In genomic region chr5:80809451-80809850, GRCh38 we compare ENCODE assay signal across 23 cellular contexts.
DNase-seq lines count a peak whose midpoint lies in the region; ATAC-seq and TF ChIP-seq lines count a peak whose summit lies in the region.
"Had no signal": no experiment of that assay in that cellular context is flagged by ENCODE, and none has a peak within 500 bp of the region (broad histone marks: within the 10 kb centered on the region; RNA-seq: fewer than 3 reads in every experiment).

No MANE protein-coding gene starts in this region.

- H3K4me3 ChIP-seq in AG10803 (ENCODE audit: low read length) (no peak overlapping the region), adipocyte (ENCODE audit: low read length) (no peak overlapping the region), neural cell (ENCODE audit: low read length) (no peak overlapping the region)
- H3K4me3 ChIP-seq: BLaER1 treated with 17β-estradiol and CSF1 and Interleukin-3, amounts not matched to agents 10 nM and 100 nM; GM23248; HAP-1; PC-9 had no signal

- H3K9ac ChIP-seq in adipocyte (ENCODE audit: low read length) (no peak overlapping the region), neural cell (ENCODE audit: low read length) (no peak overlapping the region)
- H3K9ac ChIP-seq: BLaER1 treated with 17β-estradiol and CSF1 and Interleukin-3, amounts not matched to agents 10 nM and 100 nM; GM23248 had no signal

- no peak overlapping the region for H3K4me2 ChIP-seq in neural cell (ENCODE audit: low read length)
- H3K4me2 ChIP-seq: BLaER1 treated with 17β-estradiol and CSF1 and Interleukin-3, amounts not matched to agents 10 nM and 100 nM; PC-9 had no signal

- H3F3A ChIP-seq in neural cell (ENCODE audit: insufficient read depth, low read length, poor library complexity, severe bottlenecking): no peaks in the 10 kb centered on the region

- H3K27me3 ChIP-seq in adipocyte (replicated peaks; ENCODE audit: control insufficient read depth, insufficient read depth, low read length) (no peaks in the 10 kb centered on the region), neural cell (ENCODE audit: insufficient read depth, low read depth, low read length) (no peaks in the 10 kb centered on the region)
- H3K27me3 ChIP-seq: BLaER1 treated with 17β-estradiol and CSF1 and Interleukin-3, amounts not matched to agents 10 nM and 100 nM had no signal

- no peak overlapping the region for H2AFZ ChIP-seq in neural cell (ENCODE audit: low read depth, low read length)
- H2AFZ ChIP-seq: GM23248, PC-9 had no signal

- H3K4me1 ChIP-seq in adipocyte (ENCODE audit: control insufficient read depth, insufficient read depth, low read length): no peaks in the 10 kb centered on the region
- H3K4me1 ChIP-seq: BLaER1 treated with 17β-estradiol and CSF1 and Interleukin-3, amounts not matched to agents 10 nM and 100 nM; HAP-1 had no signal

- ATAC-seq in HG02852 (IDR thresholded peaks at IDR 0.05; ENCODE audit: unreplicated experiment): no peak
- no peak for ATAC-seq in GM19351 (IDR thresholded peaks at IDR 0.05; ENCODE audit: unreplicated experiment)

- no peak for TF ChIP-seq CTCF in AG10803 (conservative IDR thresholded peaks at IDR 0.05; ENCODE audit: low read length)
- no peak for TF ChIP-seq CTCF in neural cell (IDR thresholded peaks at IDR 0.05; ENCODE audit: poor library complexity, severe bottlenecking)

- TF ChIP-seq EP300 in neural cell (conservative IDR thresholded peaks at IDR 0.05; ENCODE audit: poor library complexity, severe bottlenecking): no peak

- no peak for TF ChIP-seq RAD21 in neural cell (conservative IDR thresholded peaks at IDR 0.05)

- H3K36me3 ChIP-seq in adipocyte (ENCODE audit: control insufficient read depth, insufficient read depth, low read length, severe bottlenecking) (peaks cover 12% of the 10 kb centered on the region), neural cell (ENCODE audit: insufficient read depth, low read length) (no peaks in the 10 kb centered on the region)
- H3K36me3 ChIP-seq: HAP-1 had no signal

- DNase-seq in AG10803 (ENCODE audit: low read depth) (peak; percentile 9), adipocyte (ENCODE audit: low read depth) (peak; percentile 0), fibroblast of peridontal ligament (ENCODE audit: extremely low read depth) (peak; percentile 8), COLO668 (lab: John Stamatoyannopoulos, UW; ENCODE audit: unreplicated experiment) (no peak), COLO829 (ENCODE audit: low spot score) (no peak)
- DNase-seq: Calu3; CD4-positive, alpha-beta memory T cell; GDM1; GM23248; Kasumi-1; MM.1S; NCI-H1092 treated with DMSO at 0.1 percent for 48 hours; NCI-H1436 treated with DMSO at 0.1 percent for 48 hours; NCI-H1930; NCI-H69; PC-9; RPMI8226; SHP77 had no signal

- no peaks in the 10 kb centered on the region for H3K79me2 ChIP-seq in neural cell (replicated peaks; ENCODE audit: insufficient read depth, low read length)

- peak overlapping the region; percentile 66 for H3K27ac ChIP-seq in neural cell (ENCODE audit: low read length)
- H3K27ac ChIP-seq: BLaER1 treated with 17β-estradiol and CSF1 and Interleukin-3, amounts not matched to agents 10 nM and 100 nM; GM23248; PC-9 had no signal

- H4K20me1 ChIP-seq in neural cell (ENCODE audit: insufficient read depth): no peaks in the 10 kb centered on the region
- H4K20me1 ChIP-seq: BLaER1 treated with 17β-estradiol and CSF1 and Interleukin-3, amounts not matched to agents 10 nM and 100 nM had no signal

- H3K9me2 ChIP-seq in neural cell (ENCODE audit: insufficient read depth, low read length): no peaks in the 10 kb centered on the region

- no peaks in the 10 kb centered on the region for H3K9me3 ChIP-seq in adipocyte (ENCODE audit: control insufficient read depth, low read length)
- no peaks in the 10 kb centered on the region for H3K9me3 ChIP-seq in neural cell (ENCODE audit: low read length)
- H3K9me3 ChIP-seq: BLaER1 treated with 17β-estradiol and CSF1 and Interleukin-3, amounts not matched to agents 10 nM and 100 nM; HAP-1 had no signal

TF ChIP-seq in neural cell, 6 proteins besides CTCF, POLR2A, EP300 and RAD21:
- TF ChIP-seq EZH2 (IDR thresholded peaks at IDR 0.05; ENCODE audit: borderline replicate concordance, insufficient read depth, low read length, poor library complexity, severe bottlenecking) (no peak), POLR2AphosphoS5 (IDR thresholded peaks at IDR 0.05) (no peak), TAF1 (IDR thresholded peaks at IDR 0.05; ENCODE audit: low read depth) (no peak), SMC3 (conservative IDR thresholded peaks at IDR 0.05; ENCODE audit: poor library complexity) (no peak), MXI1 (conservative IDR thresholded peaks at IDR 0.05; ENCODE audit: poor library complexity, severe bottlenecking) (no peak)
- TF ChIP-seq, protein P1, sequence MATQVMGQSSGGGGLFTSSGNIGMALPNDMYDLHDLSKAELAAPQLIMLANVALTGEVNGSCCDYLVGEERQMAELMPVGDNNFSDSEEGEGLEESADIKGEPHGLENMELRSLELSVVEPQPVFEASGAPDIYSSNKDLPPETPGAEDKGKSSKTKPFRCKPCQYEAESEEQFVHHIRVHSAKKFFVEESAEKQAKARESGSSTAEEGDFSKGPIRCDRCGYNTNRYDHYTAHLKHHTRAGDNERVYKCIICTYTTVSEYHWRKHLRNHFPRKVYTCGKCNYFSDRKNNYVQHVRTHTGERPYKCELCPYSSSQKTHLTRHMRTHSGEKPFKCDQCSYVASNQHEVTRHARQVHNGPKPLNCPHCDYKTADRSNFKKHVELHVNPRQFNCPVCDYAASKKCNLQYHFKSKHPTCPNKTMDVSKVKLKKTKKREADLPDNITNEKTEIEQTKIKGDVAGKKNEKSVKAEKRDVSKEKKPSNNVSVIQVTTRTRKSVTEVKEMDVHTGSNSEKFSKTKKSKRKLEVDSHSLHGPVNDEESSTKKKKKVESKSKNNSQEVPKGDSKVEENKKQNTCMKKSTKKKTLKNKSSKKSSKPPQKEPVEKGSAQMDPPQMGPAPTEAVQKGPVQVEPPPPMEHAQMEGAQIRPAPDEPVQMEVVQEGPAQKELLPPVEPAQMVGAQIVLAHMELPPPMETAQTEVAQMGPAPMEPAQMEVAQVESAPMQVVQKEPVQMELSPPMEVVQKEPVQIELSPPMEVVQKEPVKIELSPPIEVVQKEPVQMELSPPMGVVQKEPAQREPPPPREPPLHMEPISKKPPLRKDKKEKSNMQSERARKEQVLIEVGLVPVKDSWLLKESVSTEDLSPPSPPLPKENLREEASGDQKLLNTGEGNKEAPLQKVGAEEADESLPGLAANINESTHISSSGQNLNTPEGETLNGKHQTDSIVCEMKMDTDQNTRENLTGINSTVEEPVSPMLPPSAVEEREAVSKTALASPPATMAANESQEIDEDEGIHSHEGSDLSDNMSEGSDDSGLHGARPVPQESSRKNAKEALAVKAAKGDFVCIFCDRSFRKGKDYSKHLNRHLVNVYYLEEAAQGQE (IDR thresholded peaks at IDR 0.05; ENCODE audit: borderline replicate concordance): no peak

Comparison
In these comparisons a context has a peak if more than half of its experiments do, and no peak if none do; other contexts are left out.
1. DNase-seq: peak in AG10803 (single experiment), adipocyte (single experiment) and fibroblast of peridontal ligament (single experiment); none in COLO668 (single experiment) and COLO829 (single experiment).